In the genomic region with DNA sequence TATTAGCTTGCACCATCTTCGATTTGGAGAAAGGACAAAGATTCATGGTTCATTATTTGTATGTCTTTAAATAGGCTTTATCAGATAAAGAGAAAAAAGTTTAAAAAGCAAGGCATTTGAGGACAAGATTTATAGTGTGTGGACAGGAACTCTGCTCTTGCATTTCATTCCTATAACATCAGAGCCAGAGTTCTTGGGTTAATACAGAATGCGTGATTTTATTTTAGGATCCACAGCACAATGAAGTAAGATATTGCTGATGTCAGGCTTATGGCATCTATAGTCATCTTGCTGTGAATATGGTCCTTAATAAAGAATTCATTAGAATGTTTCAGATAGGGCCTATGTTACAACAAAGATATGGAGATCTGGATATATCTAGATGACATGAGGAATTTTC, we compare ENCODE assay signal across 16 cellular contexts. TPM values are rescaled to one million over a fixed set of nuclear protein-coding genes. Genes with fewer than 3 reads are reported as not detected.
A peak's percentile ranks its signal among the peaks of the same experiment; 100 is the strongest.
DNase-seq lines count a peak whose midpoint lies in the region; ATAC-seq and TF ChIP-seq lines count a peak whose summit lies in the region.
"Had no signal": no experiment of that assay in that cellular context is flagged by ENCODE, and none has a peak within 500 bp of the region (broad histone marks: within the 10 kb centered on the region; RNA-seq: fewer than 3 reads in every experiment).

No MANE protein-coding gene starts in this region.

- ATAC-seq in SK-N-SH treated with all-trans-retinoic acid at 6 μM for 48 hours (peak; percentile 74), HG03442 (IDR thresholded peaks at IDR 0.05; ENCODE audit: unreplicated experiment) (no peak), GM19023 (IDR thresholded peaks at IDR 0.05; ENCODE audit: unreplicated experiment) (no peak)
- ATAC-seq: HCT116 had no signal

- H3K27ac ChIP-seq in substantia nigra (ENCODE audit: low read depth, low read length, poor library complexity, severe bottlenecking), result no peak overlapping the region
- H3K27ac ChIP-seq: breast epithelium had no signal

- H3K4me3 ChIP-seq in fibroblast of mammary gland (ENCODE audit: control insufficient read depth, low read depth, low read length), result no peak overlapping the region
- H3K4me3 ChIP-seq: breast epithelium had no signal

- peak; percentile 34 for DNase-seq in A172 (ENCODE audit: low spot score)
- peak; percentile 66 for DNase-seq in GM04504 (ENCODE audit: low read depth)
- DNase-seq in fibroblast of mammary gland (ENCODE audit: low read depth), result peak; percentile 57
- DNase-seq in HCEC 1CT, result no peak
- no peak for DNase-seq in substantia nigra (lab: John Stamatoyannopoulos, UW)
- DNase-seq: DMS 273 treated with DMSO at 0.1 percent for 48 hours; endodermal cell; midbrain; NCI-H2171 treated with DMSO at 0.1 percent for 48 hours; NK-92 treated with Interleukin-12 subunit alpha and Interleukin-12 subunit beta, amount 100 ng/mL, for 24 hours; Right ventricle myocardium superior had no signal

- no peak for TF ChIP-seq CTCF in fibroblast of mammary gland (conservative IDR thresholded peaks at IDR 0.05; ENCODE audit: control insufficient read depth, insufficient read depth, low read depth, low read length)

TF ChIP-seq in SK-N-SH treated with all-trans-retinoic acid at 6 μM for 48 hours, 23 proteins besides CTCF, POLR2A, EP300 and RAD21:
- TF ChIP-seq PPARA (CRISPR knock-in tag; IDR thresholded peaks at IDR 0.05; ENCODE audit: borderline replicate concordance) (no peak), SNAI2 (CRISPR knock-in tag; IDR thresholded peaks at IDR 0.05) (no peak), ISL1 (CRISPR knock-in tag; IDR thresholded peaks at IDR 0.05) (peak; percentile 35)

RNA-seq across cellular contexts. Expression of gene RASGRP3, which starts 19.7 kb away (rescaled TPM):
- 30.6 and 41.5 TPM in 2 replicates for total RNA-seq in A172 (2014; rRNA removed; shearing (Covaris generic))

Comparison
In these comparisons a context has a peak if more than half of its experiments do, and no peak if none do; other contexts are left out.
1. DNase-seq: peak in A172 (single experiment), GM04504 (single experiment) and fibroblast of mammary gland (single experiment); none in HCEC 1CT (single experiment) and substantia nigra (0 of 49).